ENCODE assay signal across 9 cellular contexts in the genomic region with DNA sequence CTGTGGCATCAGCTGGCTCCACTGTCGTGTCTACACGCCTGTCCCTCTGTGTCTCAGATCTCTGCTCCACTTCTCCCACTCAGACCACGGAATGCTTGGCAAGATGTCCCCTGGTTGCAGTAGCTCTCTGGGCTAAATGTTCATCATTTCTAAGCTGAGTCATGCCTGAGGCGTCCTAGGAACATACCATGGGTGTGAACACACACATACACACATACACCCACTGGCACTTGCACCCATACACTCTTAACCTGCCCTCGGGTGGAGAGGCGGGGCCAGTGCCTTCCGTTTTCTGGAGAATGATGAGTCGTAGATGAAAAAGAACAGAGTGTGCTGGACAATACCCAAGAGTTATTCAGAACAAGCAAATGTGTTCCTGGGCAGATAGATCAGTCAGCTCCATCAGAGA.
DNase-seq lines count a peak whose midpoint lies in the region; ATAC-seq lines count a peak whose summit lies in the region.
"Had no signal": no experiment of that assay in that cellular context is flagged by ENCODE, and none has a peak within 500 bp of the region (broad histone marks: within the 10 kb centered on the region; RNA-seq: fewer than 3 reads in every experiment).

No MANE protein-coding gene starts in this region.

- H3K27ac ChIP-seq in effector memory CD4-positive, alpha-beta T cell (ENCODE audit: insufficient read depth, low read length, poor library complexity, severe bottlenecking), result no peak overlapping the region

- DNase-seq in ELR (ENCODE audit: low read depth) (peak; percentile 98), T1000 (lab: John Stamatoyannopoulos, UW) (peak; percentile 81), foreskin melanocyte (peak; percentile 61), skeletal muscle cell (ENCODE audit: low read depth) (peak; percentile 99), NCI-H510A (lab: John Stamatoyannopoulos, UW) (no peak), NCI-H2107 treated with DMSO at 0.1 percent for 48 hours (lab: John Stamatoyannopoulos, UW; ENCODE audit: unreplicated experiment) (no peak)
- no peak for DNase-seq in effector memory CD4-positive, alpha-beta T cell
- DNase-seq: activated CD4-positive, alpha-beta T cell treated with anti-CD3 and anti-CD28 coated beads for 1 hour had no signal

- H3K4me3 ChIP-seq in skeletal muscle cell (ENCODE audit: low read depth, low read length), result no peak overlapping the region
- H3K4me3 ChIP-seq in effector memory CD4-positive, alpha-beta T cell (ENCODE audit: insufficient read depth, low read depth, low read length, poor library complexity, severe bottlenecking), result no peak overlapping the region

- H3K9me3 ChIP-seq in effector memory CD4-positive, alpha-beta T cell (ENCODE audit: control insufficient read depth, low read length), result no peaks in the 10 kb centered on the region

- no peaks in the 10 kb centered on the region for H3K4me1 ChIP-seq in effector memory CD4-positive, alpha-beta T cell (ENCODE audit: control insufficient read depth, insufficient read depth, low read length, poor library complexity, severe bottlenecking)

- ATAC-seq in HG02759 (IDR thresholded peaks at IDR 0.05; ENCODE audit: unreplicated experiment), result no peak

- no peaks in the 10 kb centered on the region for H3K27me3 ChIP-seq in effector memory CD4-positive, alpha-beta T cell (replicated peaks; ENCODE audit: control insufficient read depth, insufficient read depth, low read length, poor library complexity, severe bottlenecking)

- H3K36me3 ChIP-seq in effector memory CD4-positive, alpha-beta T cell (ENCODE audit: control insufficient read depth, insufficient read depth, low read length), result no peaks in the 10 kb centered on the region

Comparison
In these comparisons a context has a peak if more than half of its experiments do, and no peak if none do; other contexts are left out.
1. DNase-seq: peak in ELR (single experiment), T1000 (single experiment), foreskin melanocyte (single experiment) and skeletal muscle cell (single experiment); none in NCI-H510A (single experiment), effector memory CD4-positive, alpha-beta T cell (0 of 3) and NCI-H2107 treated with DMSO at 0.1 percent for 48 hours (single experiment).